In genomic region chr2:151478011-151478410, GRCh38 we compare ENCODE assay signal across 23 cellular contexts.
A peak's percentile ranks its signal among the peaks of the same experiment; 100 is the strongest.
DNase-seq lines count a peak whose midpoint lies in the region; ATAC-seq, FAIRE-seq and TF ChIP-seq lines count a peak whose summit lies in the region.
"Had no signal": no experiment of that assay in that cellular context is flagged by ENCODE, and none has a peak within 500 bp of the region (broad histone marks: within the 10 kb centered on the region; RNA-seq: fewer than 3 reads in every experiment).

No MANE protein-coding gene starts in this region.

- peak in 1 of 2 donors; percentile 26 for ATAC-seq in gastrocnemius medialis
- ATAC-seq: HepG2; Panc1; sciatic nerve; stimulated activated naive B cell treated with anti-CD40 and anti-IgM and Interleukin-4, amounts not matched to agents 10 μg/mL and 1 μg/mL and 100 μg/mL, for 72 hours had no signal

- H3K9ac ChIP-seq in SK-N-MC (ENCODE audit: insufficient read length) (no peak overlapping the region), fibroblast of lung (ENCODE audit: insufficient read depth, low read length) (no peak overlapping the region)
- H3K9ac ChIP-seq: BLaER1 had no signal

- in situ Hi-C loops in gastrocnemius medialis (cut with MboI; ENCODE audit: low sequenced_read_pairs in 4 of 4): no loop called here

- no peaks in the 10 kb centered on the region for H3K4me1 ChIP-seq in fibroblast of lung (ENCODE audit: control insufficient read depth, extremely low read depth, insufficient read depth, low read length)
- H3K4me1 ChIP-seq in gastrocnemius medialis: no peaks in the 10 kb centered on the region
- H3K4me1 ChIP-seq: adrenal gland, BLaER1, thyroid gland had no signal

- no peak overlapping the region for H2AFZ ChIP-seq in fibroblast of lung (ENCODE audit: low read length)
- H2AFZ ChIP-seq: GM23338 had no signal

- no peaks in the 10 kb centered on the region for H4K20me1 ChIP-seq in fibroblast of lung (ENCODE audit: control insufficient read depth, extremely low read depth, insufficient read depth, low read length)
- H4K20me1 ChIP-seq: BLaER1 had no signal

- H3K27me3 ChIP-seq in fibroblast of lung (ENCODE audit: control insufficient read depth, insufficient read depth, low read length) (no peaks in the 10 kb centered on the region), gastrocnemius medialis (no peaks in the 10 kb centered on the region)
- H3K27me3 ChIP-seq: adrenal gland, BLaER1, thyroid gland had no signal

- H3K4me3 ChIP-seq in SK-N-MC (no peak overlapping the region), fibroblast of lung (replicated peaks in 1 of 4; ENCODE audit: control extremely low read depth in 1 of 4, insufficient read depth in 1 of 4, low read depth in 3 of 4, low read length in 4 of 4) (no peak overlapping the region), gastrocnemius medialis (no peak overlapping the region)
- H3K4me3 ChIP-seq: adrenal gland, BLaER1, GM23338, thyroid gland had no signal

- no peak for TF ChIP-seq POLR2A in gastrocnemius medialis (IDR thresholded peaks at IDR 0.05)

- H3K79me2 ChIP-seq in fibroblast of lung (ENCODE audit: control insufficient read depth, insufficient read depth, low read length): no peaks in the 10 kb centered on the region

- H3K4me2 ChIP-seq in fibroblast of lung (ENCODE audit: extremely low read depth, insufficient read depth, low read length): no peak overlapping the region
- H3K4me2 ChIP-seq: BLaER1, GM23338 had no signal

- peak; percentile 31 for DNase-seq in HCEC 1CT
- DNase-seq in SK-N-MC (ENCODE audit: low read depth, low spot score): no peak
- DNase-seq in fibroblast of lung (ENCODE audit: low read depth in 2 of 2): peak; percentile 40 to 53
- DNase-seq in gastrocnemius medialis: no peak
- no peak for DNase-seq in RCC 7860 (ENCODE audit: low spot score)
- no peak for DNase-seq in hypothalamus (lab: John Stamatoyannopoulos, UW)
- DNase-seq in H4 (ENCODE audit: low spot score): no peak
- DNase-seq: activated CD4-positive, alpha-beta T cell treated with anti-CD3 and anti-CD28 coated beads for 4 hours; adrenal gland; effector CD4-positive, alpha-beta T cell; hippocampal formation; NCI-H1436 treated with DMSO at 0.1 percent for 48 hours; NCI-H774; stimulated activated naive B cell treated with anti-CD40 and anti-IgM and Interleukin-4, amounts not matched to agents 10 μg/mL and 1 μg/mL and 100 μg/mL, for 72 hours; SW 1271 had no signal

- FAIRE-seq in RCC 7860 (lab: Jason Lieb, UNC): no peak
- FAIRE-seq: HepG2, keratinocyte, TTC549 had no signal

- TF ChIP-seq CTCF in fibroblast of lung (conservative IDR thresholded peaks at IDR 0.05 in 1 of 2, IDR thresholded peaks at IDR 0.05 in 1 of 2; ENCODE audit: low read depth in 1 of 2, low read length in 2 of 2) (no peak), gastrocnemius medialis (IDR thresholded peaks at IDR 0.05 in 4 of 5, conservative IDR thresholded peaks at IDR 0.05 in 1 of 5) (no peak)

- peaks cover 8% of the 10 kb centered on the region; the same call in 1 of the 2 replicates for H3K9me3 ChIP-seq in SK-N-MC (ENCODE audit: low read depth, low read length)
- no peaks in the 10 kb centered on the region for H3K9me3 ChIP-seq in fibroblast of lung (ENCODE audit: control insufficient read depth, insufficient read depth, low read depth, low read length)
- no peaks in the 10 kb centered on the region for H3K9me3 ChIP-seq in gastrocnemius medialis
- H3K9me3 ChIP-seq: adrenal gland, BLaER1, thyroid gland had no signal

- H3K27ac ChIP-seq in SK-N-MC (peak overlapping the region; percentile 29; the same call in 1 of the 2 replicates), fibroblast of lung (ENCODE audit: insufficient read depth, low read length) (no peak overlapping the region), gastrocnemius medialis (peak overlapping the region; percentile 8 to 39 (median 28))
- H3K27ac ChIP-seq: adrenal gland, BLaER1, thyroid gland had no signal

- H3K36me3 ChIP-seq in SK-N-MC (ENCODE audit: insufficient read depth, low read length) (peaks cover 94% of the 10 kb centered on the region), fibroblast of lung (ENCODE audit: control insufficient read depth, insufficient read depth, low read length) (peaks cover 2% of the 10 kb centered on the region), gastrocnemius medialis (peaks cover 0 to 40% of the 10 kb centered on the region in 2 donors)
- H3K36me3 ChIP-seq: thyroid gland had no signal

- intact Hi-C loops in gastrocnemius medialis (cut with DNase I; ENCODE audit: low total_unique reads): no loop called here

Comparison
In these comparisons a context has a peak if more than half of its experiments do, and no peak if none do; other contexts are left out.
1. DNase-seq: peak in HCEC 1CT (single experiment) and fibroblast of lung (2 of 2); none in SK-N-MC (single experiment), gastrocnemius medialis (0 of 2), RCC 7860 (single experiment), hypothalamus (0 of 51) and H4 (single experiment).